In the genomic region with DNA sequence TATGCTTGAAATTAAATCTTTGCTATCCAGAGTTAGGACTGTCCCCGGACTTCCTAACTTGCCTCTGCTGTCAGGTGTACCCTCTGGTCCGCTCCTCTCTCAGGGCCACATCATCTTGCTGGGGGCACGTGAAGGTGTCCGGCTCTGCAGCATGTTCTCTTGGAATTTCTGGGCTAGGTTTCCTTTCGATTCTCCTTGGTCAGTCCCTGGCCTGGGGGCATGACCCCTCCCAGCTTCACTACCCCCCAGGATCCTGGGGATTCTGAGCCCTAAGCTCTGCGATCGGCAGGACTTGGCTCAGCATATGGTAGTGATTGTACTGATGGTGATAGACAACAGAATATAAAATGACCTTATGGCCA, we compare ENCODE assay signal across 8 cellular contexts. TPM values are rescaled to one million over a fixed set of nuclear protein-coding genes. Genes with fewer than 3 reads are reported as not detected.
A peak's percentile ranks its signal among the peaks of the same experiment; 100 is the strongest.
DNase-seq lines count a peak whose midpoint lies in the region; ATAC-seq and TF ChIP-seq lines count a peak whose summit lies in the region.

No MANE protein-coding gene starts in this region.

- 51 to 63% (median 56%) methylated on average over 7 of the region's 7 CpGs for WGBS in psoas muscle, 3 donors

- H3K9me3 ChIP-seq in Peyer's patch (no peaks in the 10 kb centered on the region), psoas muscle (no peaks in the 10 kb centered on the region)

- ATAC-seq in psoas muscle, result peak in 2 of 4 donors; percentile 1
- ATAC-seq in HG03196 (IDR thresholded peaks at IDR 0.05; ENCODE audit: unreplicated experiment), result no peak

- TF ChIP-seq CTCF in Peyer's patch (IDR thresholded peaks at IDR 0.05) (no peak), psoas muscle (IDR thresholded peaks at IDR 0.05) (no peak)

- H3K27ac ChIP-seq in Peyer's patch (peak overlapping the region; percentile 54 to 89 (median 81)), epithelial cell of prostate (peak overlapping the region; percentile 74), psoas muscle (peak overlapping the region; percentile 92)

- DNase-seq in DMS53 treated with DMSO at 0.1 percent for 48 hours (lab: John Stamatoyannopoulos, UW; ENCODE audit: unreplicated experiment) (peak; percentile 31), Peyer's patch (no peak), epithelial cell of prostate (ENCODE audit: low read depth, low spot score) (no peak), psoas muscle (no peak), COLO829 (ENCODE audit: low spot score) (no peak), islet precursor cell (no peak), NCI-H526 treated with DMSO at 0.1 percent for 48 hours (lab: John Stamatoyannopoulos, UW) (no peak)

- intact Hi-C loops in psoas muscle (cut with DNase I), result no loop called here

- TF ChIP-seq POLR2A in Peyer's patch (IDR thresholded peaks at IDR 0.05), result no peak

- H3K4me3 ChIP-seq in Peyer's patch, result peak overlapping the region in 3 of 4 donors; percentile 30 to 52 (median 52)
- H3K4me3 ChIP-seq in psoas muscle, result peak overlapping the region; percentile 60

- H3K36me3 ChIP-seq in Peyer's patch (peaks cover 0 to 6% (median 0%) of the 10 kb centered on the region in 3 donors), psoas muscle (ENCODE audit: insufficient read depth in 1 of 2, low read depth in 1 of 2) (peaks cover 0 to 15% of the 10 kb centered on the region in 2 donors)

- H3K4me1 ChIP-seq in Peyer's patch (peaks cover 0 to 9% (median 3%) of the 10 kb centered on the region in 4 donors), psoas muscle (peaks cover 8% of the 10 kb centered on the region)

- H3K27me3 ChIP-seq in Peyer's patch (no peaks in the 10 kb centered on the region), psoas muscle (ENCODE audit: insufficient read depth in 3 of 3, low read length in 2 of 3) (no peaks in the 10 kb centered on the region)

RNA-seq across cellular contexts. Expression of gene GPI, which starts 5.1 kb away (rescaled TPM):
- total RNA-seq in Peyer's patch (100 to 1,000 TPM; 191 to 292 (median 234) TPM), psoas muscle (100 to 1,000 TPM; 170 to 259 (median 255) TPM)
- polyA plus RNA-seq in psoas muscle, result 100 to 1,000 TPM; 111 to 166 (median 125) TPM

RNA-seq across cellular contexts. Expression of gene PDCD2L, which starts 44.3 kb away (rescaled TPM):
- total RNA-seq in Peyer's patch (10 to 100 TPM in 2 of 4 donors, 1 to 10 TPM in 2; 8.6 to 14.0 (median 10.3) TPM), psoas muscle (10 to 100 TPM; 12.3 to 21.3 (median 18.6) TPM)
- polyA plus RNA-seq in psoas muscle, result 10 to 100 TPM; 13.9 to 30.2 (median 21.9) TPM
